In the genomic region with DNA sequence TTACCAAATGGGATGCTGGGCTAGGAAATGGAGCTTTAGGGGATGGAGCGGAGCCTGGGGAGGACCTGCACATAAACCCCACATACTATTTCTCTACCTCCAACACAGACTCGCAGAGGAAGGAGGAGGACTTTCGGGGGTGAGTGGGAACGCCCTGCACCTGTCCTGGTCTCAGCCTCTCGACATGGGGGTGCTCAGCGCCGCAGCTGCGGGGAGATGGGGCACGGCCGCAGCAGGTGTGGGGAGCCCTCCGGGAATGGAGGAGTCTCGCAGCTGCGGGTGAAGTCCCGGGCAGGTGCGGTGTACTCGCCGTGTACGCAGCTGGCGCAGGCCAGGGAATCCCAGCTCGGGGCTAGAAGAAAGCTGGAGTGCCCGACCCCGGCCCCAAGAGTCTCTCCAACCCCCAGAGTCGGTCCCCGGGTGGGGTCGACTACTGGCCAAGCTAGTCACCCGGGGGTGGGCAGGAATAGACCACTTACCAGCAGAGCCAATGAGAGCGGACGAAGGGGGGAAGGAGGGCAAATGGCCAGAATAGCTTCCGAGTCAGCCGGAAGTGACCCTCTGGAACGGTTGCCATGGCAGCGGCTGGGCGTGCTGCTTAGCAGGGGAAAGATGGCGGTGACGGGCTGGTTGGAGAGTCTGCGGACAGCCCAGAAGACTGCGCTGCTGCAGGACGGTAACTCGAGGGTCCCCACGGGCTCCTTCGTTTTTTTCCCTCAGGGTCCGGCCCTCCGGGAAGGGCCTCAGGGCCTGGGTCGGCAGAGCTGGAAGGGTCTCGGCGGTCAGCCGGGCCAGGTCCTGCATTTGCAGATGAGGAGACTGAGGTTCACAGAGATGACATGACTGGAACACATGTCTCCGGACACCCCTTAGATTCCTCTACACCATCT, we compare ENCODE assay signal across 8 cellular contexts. TPM values are rescaled to one million over a fixed set of nuclear protein-coding genes. Genes with fewer than 3 reads are reported as not detected.
DNase-seq lines count a peak whose midpoint lies in the region; ATAC-seq, FAIRE-seq and TF ChIP-seq lines count a peak whose summit lies in the region.

Gene DPCD (plus strand): TSS at position 597 of the 890 bp plus-strand sequence. CDS start 16 bp downstream, at position 613.
Gene POLL (minus strand): TSS at position 533 of the 890 bp plus-strand sequence. CDS start 897 bp downstream, outside the sequence.

- peaks cover 0 to 30% (median 18%) of the 10 kb centered on the region in 12 donors for H3K4me1 ChIP-seq in heart left ventricle

- H3K27ac Mint-ChIP-seq in T-cell (peak within 1 kb of the TSS; percentile 76 to 85), type B pancreatic cell (peak within 1 kb of the TSS; percentile 74)

- no peaks in the 10 kb centered on the region for H3K27me3 Mint-ChIP-seq in T-cell
- H3K27me3 Mint-ChIP-seq in type B pancreatic cell, result no peaks in the 10 kb centered on the region

- intact Hi-C loops in heart left ventricle (cut with DNase I), result loop anchor here in 2 of 10 donors (5.0 kb wide), 2 partner anchors 236 to 536 kb away; partner anchors contain the start of gene BTRC (in 1 of the 2)

- peak; percentile 92 for ATAC-seq in HG02763 (IDR thresholded peaks at IDR 0.05; ENCODE audit: unreplicated experiment)
- peak; percentile 91 to 98 (median 96) for ATAC-seq in T-cell (replicated peaks in 1 of 4)
- peak; percentile 95 to 99 (median 98) for ATAC-seq in heart left ventricle

- H3K27ac ChIP-seq in heart left ventricle, result peak within 1 kb of the TSS; percentile 20 to 83 (median 72)

- TF ChIP-seq POLR2A in GM12891 (IDR thresholded peaks at IDR 0.05; ENCODE audit: low read depth, low read length), result peak; percentile 64
- TF ChIP-seq POLR2A in heart left ventricle (IDR thresholded peaks at IDR 0.05), result peak in 1 of 2 donors; percentile 53

- H3K27me3 ChIP-seq in heart left ventricle, result no peaks in the 10 kb centered on the region

- H3K4me3 Mint-ChIP-seq in T-cell (peak within 1 kb of the TSS; percentile 92 to 94 (median 93)), type B pancreatic cell (peak within 1 kb of the TSS; percentile 95)

- DNase-seq in GM12891 (ENCODE audit: insufficient read length, low spot score) (peak; percentile 97), NCI-H1436 (lab: John Stamatoyannopoulos, UW) (peak; percentile 94), T-cell (peak; percentile 70 to 92 (median 84)), amniotic epithelial cell (ENCODE audit: low read depth) (peak; percentile 91), heart left ventricle (peak; percentile 97 to 99 (median 98)), pons (ENCODE audit: low spot score) (peak; percentile 95), type B pancreatic cell (ENCODE audit: extremely low spot score, unreplicated experiment) (peak; percentile 92)

- peaks cover 25 to 40% (median 29%) of the 10 kb centered on the region in 3 donors for H3K4me1 Mint-ChIP-seq in T-cell
- peaks cover 11% of the 10 kb centered on the region for H3K4me1 Mint-ChIP-seq in type B pancreatic cell (ENCODE audit: unreplicated experiment)

- CTCF ChIA-PET in T-cell (lab: Charles Lee), result interaction anchor here in 1 of 2 donors (0.6 to 0.9 kb wide), 4 partner anchors 10 to 186 kb away, joined by 3 to 4 read pairs (median 3); no protein-coding TSS in a partner anchor

- H3K4me3 ChIP-seq in heart left ventricle, result peak within 1 kb of the TSS; percentile 54 to 98 (median 78)

- TF ChIP-seq CTCF in heart left ventricle (IDR thresholded peaks at IDR 0.05) (no peak), type B pancreatic cell (conservative IDR thresholded peaks at IDR 0.05) (no peak)

- H3K36me3 ChIP-seq in heart left ventricle, result peaks cover 0 to 31% (median 23%) of the 10 kb centered on the region in 9 donors

- 0 to 2% (median 1%) methylated on average over 34 to 48 of the region's 48 CpGs for WGBS in heart left ventricle, 4 donors

- H3K36me3 Mint-ChIP-seq in T-cell (peaks cover 17% of the 10 kb centered on the region), type B pancreatic cell (peaks cover 7% of the 10 kb centered on the region)

- H3K9me3 Mint-ChIP-seq in T-cell, result no peaks in the 10 kb centered on the region
- no peaks in the 10 kb centered on the region for H3K9me3 Mint-ChIP-seq in type B pancreatic cell

- peak; percentile 100 for FAIRE-seq in GM12891 (lab: Jason Lieb, UNC)

- no peaks in the 10 kb centered on the region for H3K9me3 ChIP-seq in heart left ventricle

- POLR2A ChIA-PET in T-cell (lab: Charles Lee), result no interaction called here

TF ChIP-seq in GM12891, 5 proteins besides CTCF, POLR2A, EP300 and RAD21:
- no peak for TF ChIP-seq POU2F2 (IDR thresholded peaks at IDR 0.05; ENCODE audit: low read depth, low read length)
- TF ChIP-seq SPI1 (IDR thresholded peaks at IDR 0.05; ENCODE audit: low read depth, low read length), result 0 out of 2 replicates have a peak, but pooled peaks have one; percentile 15
- TF ChIP-seq TAF1 (IDR thresholded peaks at IDR 0.05; ENCODE audit: low read depth, low read length), result peak; percentile 67
- TF ChIP-seq POLR2AphosphoS5 (IDR thresholded peaks at IDR 0.05; ENCODE audit: low read depth, low read length), result peak; percentile 70
- TF ChIP-seq PAX5 (IDR thresholded peaks at IDR 0.05; ENCODE audit: insufficient read depth, low read length, severe bottlenecking), result no peak

RNA-seq across cellular contexts. Expression of gene DPCD, which starts in this region (rescaled TPM):
- polyA plus RNA-seq in GM12891 (2012; ENCODE audit: low read depth, missing spikeins), result 34.5 TPM
- total RNA-seq in T-cell (1 to 10 TPM in 2 of 5 donors, under 1 TPM in 2, not detected in 1; 0.35 to 1.2 (median 0.97) TPM), heart left ventricle (10 to 100 TPM; 16.3 to 42.9 (median 23.2) TPM), type B pancreatic cell (ENCODE audit: low replicate concordance) (32.3 and 37.3 TPM in 2 replicates)
- 10 to 100 TPM; 29.9 to 41.3 TPM for polyA plus RNA-seq in heart left ventricle

RNA-seq across cellular contexts. Expression of gene POLL, which starts in this region (rescaled TPM):
- polyA plus RNA-seq in GM12891 (2012; ENCODE audit: low read depth, missing spikeins), result 16.4 TPM
- total RNA-seq in T-cell, result 10 to 100 TPM; 27.1 to 52.6 (median 43.4) TPM
- total RNA-seq in heart left ventricle, result 10 to 100 TPM; 12.3 to 21.6 (median 18.0) TPM
- 10 to 100 TPM; 13.0 to 15.8 TPM for polyA plus RNA-seq in heart left ventricle
- total RNA-seq in type B pancreatic cell (ENCODE audit: low replicate concordance), result 39.3 and 39.8 TPM in 2 replicates

Comparison
In these comparisons a context has a peak if more than half of its experiments do, and no peak if none do; other contexts are left out.
1. Peak in every context shown above with its lines: DNase-seq, ATAC-seq, H3K4me3 ChIP-seq and H3K27ac ChIP-seq.
2. RNA of gene DPCD (total RNA-seq): 32.3 to 37.3 TPM in type B pancreatic cell and 16.3 to 42.9 TPM in heart left ventricle; 0.35 to 1.2 TPM in T-cell; every median in the first group is over 4 times any median in the second.